Comparison of ENCODE assay signal across 8 cellular contexts in the genomic region with DNA sequence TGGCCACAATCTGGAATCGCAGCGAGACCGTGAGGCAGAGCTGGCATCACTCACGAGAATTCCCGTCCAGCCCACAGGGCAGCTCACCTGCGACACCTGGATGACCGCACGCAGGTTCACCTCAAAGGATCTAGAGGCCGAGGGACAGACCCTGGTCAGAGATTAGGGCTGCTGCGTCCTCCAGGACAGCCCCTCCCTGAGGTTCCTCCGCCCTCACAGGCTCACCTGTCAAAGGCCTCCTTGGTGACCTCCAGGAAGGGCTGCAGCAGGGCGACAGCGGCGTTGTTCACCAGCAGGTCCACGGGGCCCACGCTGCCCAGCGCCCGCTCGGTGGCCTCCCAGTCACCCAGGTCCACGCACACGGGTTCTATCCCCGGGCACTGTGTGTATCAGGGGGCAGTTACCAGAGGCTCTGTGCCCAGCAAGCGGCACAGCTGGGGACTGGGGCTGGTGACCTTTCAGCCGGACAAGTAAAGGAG. TPM values are rescaled to one million over a fixed set of nuclear protein-coding genes. Genes with fewer than 3 reads are reported as not detected.
A peak's percentile ranks its signal among the peaks of the same experiment; 100 is the strongest.
DNase-seq lines count a peak whose midpoint lies in the region; ATAC-seq and TF ChIP-seq lines count a peak whose summit lies in the region.

No MANE protein-coding gene starts in this region.

- ATAC-seq in HCT116 = no peak
- ATAC-seq in HG03159 (IDR thresholded peaks at IDR 0.05; ENCODE audit: unreplicated experiment) = no peak
- ATAC-seq in GM21717 (IDR thresholded peaks at IDR 0.05; ENCODE audit: unreplicated experiment) = no peak

- BruUV-seq in HCT116 (replicated peaks; lab: Mats Ljungman, UMichigan) = no TSS peak

- RAD21 ChIA-PET in HCT116 (lab: Charles Lee; ENCODE audit: low non-redundant PET in 1 of 2, low total read pairs in 2 of 2, uncharacterized antibody in 2 of 2, unreplicated experiment in 2 of 2) = no interaction called here

- TF ChIP-seq CTCF in 22Rv1 (IDR thresholded peaks at IDR 0.05) (no peak), HCT116 (IDR thresholded peaks at IDR 0.05 in 2 of 3, conservative IDR thresholded peaks at IDR 0.05 in 1 of 3; ENCODE audit: borderline replicate concordance in 1 of 3, insufficient read depth in 1 of 3, low read depth in 2 of 3, low read length in 2 of 3) (no peak), brain microvascular endothelial cell (IDR thresholded peaks at IDR 0.05; ENCODE audit: low read depth, low read length, missing control alignments) (no peak)

- H2AFZ ChIP-seq in HCT116 (ENCODE audit: low read depth, low read length, poor library complexity, severe bottlenecking) = no peak overlapping the region

- H3K79me2 ChIP-seq in HCT116 (ENCODE audit: insufficient read depth, low read length) = peaks cover 28% of the 10 kb centered on the region; the same call in 1 of the 2 replicates

- no peaks in the 10 kb centered on the region for H3K9me2 ChIP-seq in HCT116 (ENCODE audit: insufficient read depth)

- TF ChIP-seq POLR2A in HCT116 (IDR thresholded peaks at IDR 0.05; ENCODE audit: borderline replicate concordance, extremely low read depth, insufficient read depth, insufficient read length) = no peak

- intact Hi-C loops in HCT116 (cut with micrococcal nuclease) = loop anchor here (2.0 to 10.0 kb wide), 3 partner anchors 62 to 378 kb away; partner anchors contain the start of genes FASN, HEXD and OGFOD3

- in situ Hi-C loops in brain microvascular endothelial cell (cut with HindIII; ENCODE audit: low pct_ligation_motif_present, low sequenced_read_pairs) = loop anchor here (10.0 kb wide), 1 partner anchor 62 kb away; the partner anchor contains the start of gene ASPSCR1

- H3K4me3 ChIP-seq in HCT116 (replicated peaks in 1 of 2; ENCODE audit: low read depth in 1 of 2, low read length in 2 of 2) (peak overlapping the region; percentile 92 to 93), brain microvascular endothelial cell (ENCODE audit: low read depth, low read length) (peak overlapping the region; percentile 67), mesodermal cell (ENCODE audit: extremely low read depth, insufficient read depth, low read length, poor library complexity, severe bottlenecking) (peak overlapping the region; percentile 59)

- H3K27me3 ChIP-seq in HCT116 (ENCODE audit: insufficient read depth, low read length) (no peaks in the 10 kb centered on the region), brain microvascular endothelial cell (replicated peaks) (no peaks in the 10 kb centered on the region)

- 62 to 68% methylated on average over 24 of the region's 24 CpGs for WGBS in mesodermal cell (ENCODE audit: insufficient coverage in 2 of 2), 2 experiments

- H3K36me3 ChIP-seq in HCT116 (ENCODE audit: control insufficient read depth in 1 of 2, insufficient read depth in 2 of 2, low read length in 2 of 2) = peaks cover 0 to 12% of the 10 kb centered on the region in 2 experiments; a peak in 1 of 4 replicates
- no peaks in the 10 kb centered on the region for H3K36me3 ChIP-seq in brain microvascular endothelial cell (replicated peaks)
- peaks cover 20% of the 10 kb centered on the region for H3K36me3 ChIP-seq in mesodermal cell (ENCODE audit: control insufficient read depth, insufficient read depth, low read length)

- H3K27ac ChIP-seq in 22Rv1 = peak overlapping the region; percentile 97
- H3K27ac ChIP-seq in HCT116 (ENCODE audit: low read depth, low read length) = peak overlapping the region; percentile 91
- no peak overlapping the region for H3K27ac ChIP-seq in brain microvascular endothelial cell
- peak overlapping the region; percentile 51 for H3K27ac ChIP-seq in mesodermal cell (ENCODE audit: low read depth, low read length, severe bottlenecking)

- DNase-seq in HCT116 (ENCODE audit: low read depth, low spot score) (no peak), brain microvascular endothelial cell (no peak), mucosa of gallbladder (ENCODE audit: low spot score) (no peak)
- DNase-seq in stimulated activated CD4-positive, alpha-beta T cell treated with anti-CD3 and anti-CD28 coated beads, Interleukin-4, amount 100 ng/mL, for 4 hours = no peak

- POLR2A ChIA-PET in HCT116 (lab: Charles Lee) = interaction anchor here (1.6 kb wide), 1 partner anchor 14 kb away, joined by 4 read pairs; the partner anchor contains the start of genes CENPX and LRRC45

- peak overlapping the region; percentile 94 for H3K9ac ChIP-seq in HCT116 (ENCODE audit: low read length)

- TF ChIP-seq RAD21 in HCT116 (IDR thresholded peaks at IDR 0.05; ENCODE audit: low read depth) = no peak

- CTCF ChIA-PET in HCT116 (lab: Charles Lee) = interaction anchor here (1.6 to 4.8 kb wide), 2 partner anchors 15 to 69 kb away, joined by 11 to 57 read pairs; partner anchors contain the start of genes CENPX and LRRC45

- H4K20me1 ChIP-seq in HCT116 (ENCODE audit: insufficient read depth) = no peaks in the 10 kb centered on the region

- no peaks in the 10 kb centered on the region for H3K9me3 ChIP-seq in HCT116 (ENCODE audit: control insufficient read depth in 1 of 2, insufficient read depth in 1 of 2, low read depth in 1 of 2, low read length in 2 of 2)
- H3K9me3 ChIP-seq in mesodermal cell (ENCODE audit: control insufficient read depth, low read length) = no peaks in the 10 kb centered on the region

- H3K4me1 ChIP-seq in HCT116 (ENCODE audit: control insufficient read depth in 1 of 2, insufficient read depth in 2 of 2, low read length in 2 of 2) (peaks cover 18 to 51% of the 10 kb centered on the region in 2 experiments), mesodermal cell (ENCODE audit: control insufficient read depth, insufficient read depth, low read length, poor library complexity, severe bottlenecking) (peaks cover 16% of the 10 kb centered on the region)

- H3K4me2 ChIP-seq in HCT116 (ENCODE audit: low read length) = peak overlapping the region; percentile 95

TF ChIP-seq in HCT116, 20 proteins besides CTCF, POLR2A, EP300 and RAD21 (continues in another document):
- TF ChIP-seq SRF (IDR thresholded peaks at IDR 0.05; ENCODE audit: low read depth) (no peak), ZBTB33 (IDR thresholded peaks at IDR 0.05; ENCODE audit: extremely low read depth, insufficient replicate concordance, low read length) (no peak)
- TF ChIP-seq, protein P1, sequence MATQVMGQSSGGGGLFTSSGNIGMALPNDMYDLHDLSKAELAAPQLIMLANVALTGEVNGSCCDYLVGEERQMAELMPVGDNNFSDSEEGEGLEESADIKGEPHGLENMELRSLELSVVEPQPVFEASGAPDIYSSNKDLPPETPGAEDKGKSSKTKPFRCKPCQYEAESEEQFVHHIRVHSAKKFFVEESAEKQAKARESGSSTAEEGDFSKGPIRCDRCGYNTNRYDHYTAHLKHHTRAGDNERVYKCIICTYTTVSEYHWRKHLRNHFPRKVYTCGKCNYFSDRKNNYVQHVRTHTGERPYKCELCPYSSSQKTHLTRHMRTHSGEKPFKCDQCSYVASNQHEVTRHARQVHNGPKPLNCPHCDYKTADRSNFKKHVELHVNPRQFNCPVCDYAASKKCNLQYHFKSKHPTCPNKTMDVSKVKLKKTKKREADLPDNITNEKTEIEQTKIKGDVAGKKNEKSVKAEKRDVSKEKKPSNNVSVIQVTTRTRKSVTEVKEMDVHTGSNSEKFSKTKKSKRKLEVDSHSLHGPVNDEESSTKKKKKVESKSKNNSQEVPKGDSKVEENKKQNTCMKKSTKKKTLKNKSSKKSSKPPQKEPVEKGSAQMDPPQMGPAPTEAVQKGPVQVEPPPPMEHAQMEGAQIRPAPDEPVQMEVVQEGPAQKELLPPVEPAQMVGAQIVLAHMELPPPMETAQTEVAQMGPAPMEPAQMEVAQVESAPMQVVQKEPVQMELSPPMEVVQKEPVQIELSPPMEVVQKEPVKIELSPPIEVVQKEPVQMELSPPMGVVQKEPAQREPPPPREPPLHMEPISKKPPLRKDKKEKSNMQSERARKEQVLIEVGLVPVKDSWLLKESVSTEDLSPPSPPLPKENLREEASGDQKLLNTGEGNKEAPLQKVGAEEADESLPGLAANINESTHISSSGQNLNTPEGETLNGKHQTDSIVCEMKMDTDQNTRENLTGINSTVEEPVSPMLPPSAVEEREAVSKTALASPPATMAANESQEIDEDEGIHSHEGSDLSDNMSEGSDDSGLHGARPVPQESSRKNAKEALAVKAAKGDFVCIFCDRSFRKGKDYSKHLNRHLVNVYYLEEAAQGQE (IDR thresholded peaks at IDR 0.05; ENCODE audit: low read depth) = no peak

RNA-seq across cellular contexts. Expression of gene DCXR, which starts 0.8 kb away (rescaled TPM):
- total RNA-seq in HCT116 (2021; ENCODE audit: unreplicated experiment) (306 TPM), mucosa of gallbladder (102 TPM)
- polyA plus RNA-seq in HCT116 (2012) = 324 and 351 TPM in 2 replicates
- 73.2 TPM for polyA plus RNA-seq in mesodermal cell (2013, experiment 1 of 2)
- polyA plus RNA-seq in mesodermal cell (2013, experiment 2 of 2) = 60.0 TPM

RNA-seq across cellular contexts. Expression of gene RAC3, which starts 5.2 kb away (rescaled TPM):
- 120 TPM for total RNA-seq in HCT116 (2021; ENCODE audit: unreplicated experiment)
- 114 and 123 TPM in 2 replicates for polyA plus RNA-seq in HCT116 (2012)
- 57.4 TPM for polyA plus RNA-seq in mesodermal cell (2013, experiment 1 of 2)
- polyA plus RNA-seq in mesodermal cell (2013, experiment 2 of 2) = 44.7 TPM
- total RNA-seq in mucosa of gallbladder = 8.9 TPM

RNA-seq across cellular contexts. Expression of gene LRRC45, which starts 13.6 kb away (rescaled TPM):
- 40.1 TPM for total RNA-seq in HCT116 (2021; ENCODE audit: unreplicated experiment)
- polyA plus RNA-seq in HCT116 (2012) = 17.3 and 17.4 TPM in 2 replicates
- 10.0 TPM for polyA plus RNA-seq in mesodermal cell (2013, experiment 1 of 2)
- 8.2 TPM for polyA plus RNA-seq in mesodermal cell (2013, experiment 2 of 2)
- total RNA-seq in mucosa of gallbladder = 26.4 TPM

RNA-seq across cellular contexts. Expression of gene CENPX, which starts 14.0 kb away (rescaled TPM):
- 184 TPM for total RNA-seq in HCT116 (2021; ENCODE audit: unreplicated experiment)
- 149 and 157 TPM in 2 replicates for polyA plus RNA-seq in HCT116 (2012)
- polyA plus RNA-seq in mesodermal cell (2013, experiment 1 of 2) = 51.9 TPM
- 43.9 TPM for polyA plus RNA-seq in mesodermal cell (2013, experiment 2 of 2)
- total RNA-seq in mucosa of gallbladder = 43.4 TPM

RNA-seq across cellular contexts. Expression of gene RFNG, which starts 14.9 kb away (rescaled TPM):
- total RNA-seq in HCT116 (2021; ENCODE audit: unreplicated experiment) (52.0 TPM), mucosa of gallbladder (51.6 TPM)
- 53.5 and 62.2 TPM in 2 replicates for polyA plus RNA-seq in HCT116 (2012)
- polyA plus RNA-seq in mesodermal cell (2013, experiment 1 of 2) = 42.4 TPM
- 31.9 TPM for polyA plus RNA-seq in mesodermal cell (2013, experiment 2 of 2)

Comparison
In these comparisons a context has a peak if more than half of its experiments do, and no peak if none do; other contexts are left out.
1. RNA of gene RAC3, which starts 5.2 kb away (total RNA-seq): 120 TPM in HCT116 (single experiment); 8.9 TPM in mucosa of gallbladder (single experiment); every median in the first group is over 10 times any median in the second.
2. Peak in every context shown above with its lines, with median percentiles within 50 percentile points of each other: H3K4me3 ChIP-seq.